Comparison of ENCODE assay signal across 7 cellular contexts in genomic region chr1:64933296-64934070, GRCh38. TPM values are rescaled to one million over a fixed set of nuclear protein-coding genes. Genes with fewer than 3 reads are reported as not detected.
DNase-seq lines count a peak whose midpoint lies in the region; ATAC-seq and TF ChIP-seq lines count a peak whose summit lies in the region.

No MANE protein-coding gene starts in this region.

- H3K4me2 ChIP-seq in skeletal muscle satellite cell (ENCODE audit: low read length), result peak overlapping the region; percentile 79

- H3K36me3 ChIP-seq in gastroesophageal sphincter (no peaks in the 10 kb centered on the region), skeletal muscle satellite cell (ENCODE audit: insufficient read depth, low read length) (no peaks in the 10 kb centered on the region)

- DNase-seq in HFF-Myc (ENCODE audit: extremely low read depth, low read depth) (peak; percentile 58), T1000 (lab: John Stamatoyannopoulos, UW) (peak; percentile 38), GM10266 (ENCODE audit: extremely low spot score) (no peak), NCI-H1436 treated with DMSO at 0.1 percent for 48 hours (lab: John Stamatoyannopoulos, UW) (no peak), NCI-H226 (no peak)

- 26 to 56% methylated on average over 7 to 11 of the region's 11 CpGs for WGBS in gastroesophageal sphincter (ENCODE audit: low coverage in 1 of 2), 2 donors

- H3K4me3 ChIP-seq in HFF-Myc (replicated peaks; ENCODE audit: low read depth, low read length) (peak overlapping the region; percentile 14), gastroesophageal sphincter (no peak overlapping the region), skeletal muscle satellite cell (ENCODE audit: low read length) (peak overlapping the region; percentile 59)

- peak overlapping the region; percentile 66 to 77 (median 70) for H3K27ac ChIP-seq in gastroesophageal sphincter

- H3K9ac ChIP-seq in skeletal muscle satellite cell (ENCODE audit: low read depth, low read length), result peak overlapping the region; percentile 73

- H3K9me3 ChIP-seq in gastroesophageal sphincter, result no peaks in the 10 kb centered on the region
- no peaks in the 10 kb centered on the region for H3K9me3 ChIP-seq in skeletal muscle satellite cell (replicated peaks; ENCODE audit: low read length)

- ATAC-seq in gastroesophageal sphincter, result peak; percentile 90

- no peak for TF ChIP-seq CTCF in HFF-Myc (IDR thresholded peaks at IDR 0.05; ENCODE audit: low read depth, low read length, missing control alignments)
- peak in 1 of 4 experiments; percentile 5 for TF ChIP-seq CTCF in gastroesophageal sphincter (IDR thresholded peaks at IDR 0.05)
- no peak for TF ChIP-seq CTCF in GM10266 (IDR thresholded peaks at IDR 0.05; ENCODE audit: control insufficient read depth, insufficient read depth, low read depth, missing control alignments)

- no peaks in the 10 kb centered on the region for H3K27me3 ChIP-seq in gastroesophageal sphincter
- no peaks in the 10 kb centered on the region for H3K27me3 ChIP-seq in skeletal muscle satellite cell (ENCODE audit: control insufficient read depth, insufficient read depth, low read length)

- TF ChIP-seq POLR2A in gastroesophageal sphincter (IDR thresholded peaks at IDR 0.05), result no peak

- peaks cover 3 to 68% (median 25%) of the 10 kb centered on the region in 3 donors for H3K4me1 ChIP-seq in gastroesophageal sphincter
- peaks cover 34% of the 10 kb centered on the region for H3K4me1 ChIP-seq in skeletal muscle satellite cell (ENCODE audit: control insufficient read depth, insufficient read depth, low read length)

- TF ChIP-seq EP300 in gastroesophageal sphincter (IDR thresholded peaks at IDR 0.05), result no peak

RNA-seq across cellular contexts. Expression of gene JAK1, which starts 32.9 kb away (rescaled TPM):
- total RNA-seq in gastroesophageal sphincter, result 100 to 1,000 TPM; 132 to 166 (median 161) TPM
- 157 and 221 TPM in 2 replicates for total RNA-seq in skeletal muscle satellite cell (2012; rRNA removed)

Comparison
In these comparisons a context has a peak if more than half of its experiments do, and no peak if none do; other contexts are left out.
1. DNase-seq: peak in HFF-Myc (single experiment) and T1000 (single experiment); none in GM10266 (single experiment), NCI-H1436 treated with DMSO at 0.1 percent for 48 hours (single experiment) and NCI-H226 (single experiment).
2. H3K4me3 ChIP-seq: peak in HFF-Myc (single experiment) and skeletal muscle satellite cell (single experiment); none in gastroesophageal sphincter (0 of 2).